In genomic region chr14:37318938-37319337, GRCh38 we compare ENCODE assay signal across 29 cellular contexts.
"Had no signal": no experiment of that assay in that cellular context is flagged by ENCODE, and none has a peak within 500 bp of the region (broad histone marks: within the 10 kb centered on the region; RNA-seq: fewer than 3 reads in every experiment).

No MANE protein-coding gene starts in this region.

- H3K4me2 ChIP-seq: neural progenitor cell, smooth muscle cell had no signal

- H3K36me3 ChIP-seq: neural progenitor cell, stomach, thyroid gland had no signal

- H3K27me3 ChIP-seq: dorsolateral prefrontal cortex, esophagus squamous epithelium, neural progenitor cell, stomach, thyroid gland had no signal

- H3K4me1 Mint-ChIP-seq: endodermal cell; mesothelial cell of epicardium; naive B cell; neural progenitor cell; stimulated activated effector memory CD8-positive, alpha-beta T cell treated with anti-CD3 and anti-CD28 coated beads, Interleukin-12 subunit alpha, Interleukin-12 subunit beta, amount 100 ng/mL, for 72 hours had no signal

- H3K27me3 Mint-ChIP-seq: naive B cell; natural killer cell treated with Interleukin-12 subunit alpha and Interleukin-12 subunit beta and Interleukin-15 and Interleukin-18, amount 100 ng/mL, for 72 hours; progenitor cell of endocrine pancreas had no signal

- H3K27ac Mint-ChIP-seq: endodermal cell; mesothelial cell of epicardium; naive B cell; natural killer cell treated with Interleukin-12 subunit alpha and Interleukin-12 subunit beta and Interleukin-15 and Interleukin-18, amount 100 ng/mL, for 72 hours; neural progenitor cell; progenitor cell of endocrine pancreas; stimulated activated effector memory CD8-positive, alpha-beta T cell treated with anti-CD3 and anti-CD28 coated beads, Interleukin-12 subunit alpha, Interleukin-12 subunit beta, amount 100 ng/mL, for 72 hours had no signal

- H3K4me3 Mint-ChIP-seq: endodermal cell; mesothelial cell of epicardium; naive B cell; natural killer cell treated with Interleukin-12 subunit alpha and Interleukin-12 subunit beta and Interleukin-15 and Interleukin-18, amount 100 ng/mL, for 72 hours; neural progenitor cell; stimulated activated effector memory CD8-positive, alpha-beta T cell treated with anti-CD3 and anti-CD28 coated beads, Interleukin-12 subunit alpha, Interleukin-12 subunit beta, amount 100 ng/mL, for 72 hours had no signal

- H3K27ac ChIP-seq: dorsolateral prefrontal cortex, esophagus squamous epithelium, parathyroid adenoma, stomach, thyroid gland had no signal

- H3K4me3 ChIP-seq: dorsolateral prefrontal cortex, esophagus squamous epithelium, lung, mucosa of descending colon, neural progenitor cell, smooth muscle cell, stomach, thyroid gland had no signal

- H3K4me1 ChIP-seq: esophagus squamous epithelium, neural progenitor cell, parathyroid adenoma, stomach, thyroid gland had no signal

- H2AFZ ChIP-seq: neural progenitor cell, parathyroid adenoma had no signal

- ATAC-seq: left lobe of liver; mucosa of descending colon; natural killer cell treated with Interleukin-12 subunit alpha and Interleukin-12 subunit beta and Interleukin-15 and Interleukin-18, amount 100 ng/mL, for 72 hours; sciatic nerve; stimulated activated effector memory CD8-positive, alpha-beta T cell treated with anti-CD3 and anti-CD28 coated beads, Interleukin-12 subunit alpha, Interleukin-12 subunit beta, amount 100 ng/mL, for 72 hours had no signal

- H3K9ac ChIP-seq: neural progenitor cell, parathyroid adenoma had no signal

- H3K9me3 Mint-ChIP-seq: endodermal cell, neural progenitor cell had no signal

- H3K79me2 ChIP-seq: parathyroid adenoma had no signal

- H3K36me3 Mint-ChIP-seq: naive B cell; stimulated activated effector memory CD8-positive, alpha-beta T cell treated with anti-CD3 and anti-CD28 coated beads, Interleukin-12 subunit alpha, Interleukin-12 subunit beta, amount 100 ng/mL, for 72 hours had no signal

- DNase-seq: cerebellar nuclear complex; cortex of kidney; dorsolateral prefrontal cortex; effector CD4-positive, alpha-beta T cell; endodermal cell; erythroblast; esophagus squamous epithelium; hypothalamus; kidney; mesenchymal stem cell; mucosa of descending colon; naive B cell; stimulated activated CD4-positive, alpha-beta T cell treated with anti-CD3 and anti-CD28 coated beads, Interleukin-12 subunit alpha, Interleukin-12 subunit beta, amount 100 ng/mL, for 4 hours; stimulated activated CD4-positive, alpha-beta T cell treated with anti-CD3 and anti-CD28 coated beads, Interleukin-1b, Interleukin-23, amount 100 ng/mL, for 48 hours; stimulated activated CD4-positive, alpha-beta T cell treated with anti-CD3 and anti-CD28 coated beads, Interleukin-4, amount 100 ng/mL, for 1 hour; stimulated activated naive CD4-positive, alpha-beta T cell treated with Interleukin-2 at 50 U/mL for 16 hours; stomach; thyroid gland; trophoblast cell had no signal

- H3K9me3 ChIP-seq: esophagus squamous epithelium, mucosa of descending colon, stomach, thyroid gland had no signal
